27 cellular contexts compared by ENCODE assay signal in genomic region chr4:172141025-172141424, GRCh38.
"Had no signal": no experiment of that assay in that cellular context is flagged by ENCODE, and none has a peak within 500 bp of the region (broad histone marks: within the 10 kb centered on the region; RNA-seq: fewer than 3 reads in every experiment).

No MANE protein-coding gene starts in this region.

- H3K27ac ChIP-seq: coronary artery, esophagus squamous epithelium, heart right ventricle, lower lobe of right lung, neural progenitor cell, parathyroid adenoma, right lobe of liver, thoracic aorta, tibial nerve, upper lobe of left lung had no signal

- H3K27ac Mint-ChIP-seq: natural killer cell treated with Interleukin-12 subunit alpha and Interleukin-12 subunit beta and Interleukin-15 and Interleukin-18, amount 100 ng/mL, for 72 hours; neural progenitor cell; progenitor cell of endocrine pancreas; stimulated activated naive B cell treated with anti-CD40 and anti-IgM and Interleukin-4, amounts not matched to agents 10 μg/mL and 1 μg/mL and 100 μg/mL, for 72 hours; stimulated activated naive CD8-positive, alpha-beta T cell treated with anti-CD3 and anti-CD28 coated beads, Interleukin-15, Interleukin-2, amounts not matched to agents 100 ng/mL and 50 ng/mL, for 24 hours had no signal

- H2AFZ ChIP-seq: neural progenitor cell, parathyroid adenoma had no signal

- H3K4me2 ChIP-seq: neural progenitor cell had no signal

- H3K27me3 ChIP-seq: esophagus squamous epithelium, heart right ventricle, neural progenitor cell, right lobe of liver, tibial nerve, upper lobe of left lung had no signal

- H3K79me2 ChIP-seq: parathyroid adenoma had no signal

- H3K9me3 Mint-ChIP-seq: natural killer cell treated with Interleukin-12 subunit alpha and Interleukin-12 subunit beta and Interleukin-15 and Interleukin-18, amount 100 ng/mL, for 72 hours; neural progenitor cell; stimulated activated naive B cell treated with anti-CD40 and anti-IgM and Interleukin-4, amounts not matched to agents 10 μg/mL and 1 μg/mL and 100 μg/mL, for 72 hours; stimulated activated naive CD8-positive, alpha-beta T cell treated with anti-CD3 and anti-CD28 coated beads, Interleukin-15, Interleukin-2, amounts not matched to agents 100 ng/mL and 50 ng/mL, for 24 hours had no signal

- H3K27me3 Mint-ChIP-seq: natural killer cell treated with Interleukin-12 subunit alpha and Interleukin-12 subunit beta and Interleukin-15 and Interleukin-18, amount 100 ng/mL, for 72 hours; progenitor cell of endocrine pancreas; stimulated activated naive B cell treated with anti-CD40 and anti-IgM and Interleukin-4, amounts not matched to agents 10 μg/mL and 1 μg/mL and 100 μg/mL, for 72 hours; stimulated activated naive CD8-positive, alpha-beta T cell treated with anti-CD3 and anti-CD28 coated beads, Interleukin-15, Interleukin-2, amounts not matched to agents 100 ng/mL and 50 ng/mL, for 24 hours had no signal

- H3K4me3 Mint-ChIP-seq: natural killer cell treated with Interleukin-12 subunit alpha and Interleukin-12 subunit beta and Interleukin-15 and Interleukin-18, amount 100 ng/mL, for 72 hours; neural progenitor cell; stimulated activated naive B cell treated with anti-CD40 and anti-IgM and Interleukin-4, amounts not matched to agents 10 μg/mL and 1 μg/mL and 100 μg/mL, for 72 hours; stimulated activated naive CD8-positive, alpha-beta T cell treated with anti-CD3 and anti-CD28 coated beads, Interleukin-15, Interleukin-2, amounts not matched to agents 100 ng/mL and 50 ng/mL, for 24 hours had no signal

- H3K4me1 Mint-ChIP-seq: neural progenitor cell had no signal

- H3K4me3 ChIP-seq: coronary artery, esophagus squamous epithelium, heart right ventricle, lower lobe of right lung, neural progenitor cell, right lobe of liver, thoracic aorta, tibial nerve, upper lobe of left lung had no signal

- H3K4me1 ChIP-seq: esophagus squamous epithelium, heart right ventricle, lower lobe of right lung, neural progenitor cell, parathyroid adenoma, right lobe of liver, tibial nerve, upper lobe of left lung had no signal

- DNase-seq: dermis blood vessel endothelial cell; effector memory CD4-positive, alpha-beta T cell; erythroblast; esophagus squamous epithelium; foreskin melanocyte; glutamatergic neuron; heart right ventricle; hippocampal formation; islet precursor cell; kidney glomerular epithelial cell; left colon; left ventricle myocardium superior; lower lobe of right lung; right lobe of liver; small intestine; stimulated activated CD4-positive, alpha-beta T cell treated with anti-CD3 and anti-CD28 coated beads, Interleukin-15, amount 100 ng/mL, for 24 hours; stimulated activated CD4-positive, alpha-beta T cell treated with anti-CD3 and anti-CD28 coated beads, Interleukin-2, amount 100 ng/mL, for 48 hours; stimulated activated naive B cell treated with anti-CD40 and anti-IgM and Interleukin-4, amounts not matched to agents 10 μg/mL and 1 μg/mL and 100 μg/mL, for 72 hours; upper lobe of left lung had no signal

- ATAC-seq: heart right ventricle; left colon; left ventricle myocardium superior; lower lobe of right lung; natural killer cell treated with Interleukin-12 subunit alpha and Interleukin-12 subunit beta and Interleukin-15 and Interleukin-18, amount 100 ng/mL, for 72 hours; right lobe of liver; stimulated activated naive B cell treated with anti-CD40 and anti-IgM and Interleukin-4, amounts not matched to agents 10 μg/mL and 1 μg/mL and 100 μg/mL, for 72 hours had no signal

- H3K9ac ChIP-seq: neural progenitor cell, parathyroid adenoma had no signal

- H3K9me3 ChIP-seq: esophagus squamous epithelium, heart right ventricle, lower lobe of right lung, right lobe of liver, thoracic aorta, tibial nerve, upper lobe of left lung had no signal

- H3K36me3 ChIP-seq: esophagus squamous epithelium, heart right ventricle, lower lobe of right lung, neural progenitor cell, right lobe of liver, thoracic aorta, tibial nerve, upper lobe of left lung had no signal

- H3K36me3 Mint-ChIP-seq: natural killer cell treated with Interleukin-12 subunit alpha and Interleukin-12 subunit beta and Interleukin-15 and Interleukin-18, amount 100 ng/mL, for 72 hours; neural progenitor cell; stimulated activated naive B cell treated with anti-CD40 and anti-IgM and Interleukin-4, amounts not matched to agents 10 μg/mL and 1 μg/mL and 100 μg/mL, for 72 hours had no signal
